In the genomic region with DNA sequence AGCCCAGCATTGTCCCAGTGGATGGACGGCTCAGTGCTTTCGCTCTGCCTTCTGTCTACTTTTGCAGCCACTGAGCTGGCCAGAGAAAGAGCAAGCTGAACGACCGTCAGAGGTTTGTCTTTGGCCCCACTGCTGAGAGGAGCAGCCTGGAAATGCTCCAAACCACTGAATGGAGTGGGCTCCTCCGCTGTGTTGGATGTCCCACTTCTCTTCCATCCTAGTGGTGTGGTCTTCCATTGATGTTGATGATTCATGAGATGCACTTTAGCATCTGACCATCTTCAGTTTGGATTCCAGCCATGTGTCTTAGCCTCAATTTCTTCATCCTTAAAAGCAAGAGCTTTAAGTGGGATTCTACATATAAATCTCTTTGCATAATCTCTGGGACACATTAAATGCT, we compare ENCODE assay signal across 19 cellular contexts.
"Had no signal": no experiment of that assay in that cellular context is flagged by ENCODE, and none has a peak within 500 bp of the region (broad histone marks: within the 10 kb centered on the region; RNA-seq: fewer than 3 reads in every experiment).

No MANE protein-coding gene starts in this region.

- H3K4me1 ChIP-seq: Peyer's patch had no signal

- ATAC-seq: activated CD4-positive, alpha-beta T cell treated with anti-CD3 and anti-CD28 coated beads for 36 hours; activated CD8-positive, alpha-beta T cell treated with anti-CD3 and anti-CD28 coated beads for 36 hours had no signal

- H3K27me3 ChIP-seq: Peyer's patch had no signal

- H3K4me3 ChIP-seq: Peyer's patch had no signal

- DNase-seq: activated CD4-positive, alpha-beta T cell treated with anti-CD3 and anti-CD28 coated beads for 36 hours; activated CD8-positive, alpha-beta memory T cell treated with anti-CD3 and anti-CD28 coated beads, Interleukin-2, amount 50 U/mL, for 4 hours; activated CD8-positive, alpha-beta T cell treated with anti-CD3 and anti-CD28 coated beads for 36 hours; amniotic stem cell; caudate nucleus; KG1; NCI-H1048; NCI-H146; NCI-H187 treated with DMSO at 0.1 percent for 48 hours; NCI-H2107; NCI-H2171 treated with DMSO at 0.1 percent for 48 hours; NCI-H226; NCI-H526; NCI-H774; NK-92 treated with Interleukin-12 subunit alpha and Interleukin-12 subunit beta, amount 100 ng/mL, for 24 hours; Peyer's patch; SIG-M5; T-helper 1 cell; WERI-Rb-1 had no signal

- H3K9me3 ChIP-seq: Peyer's patch had no signal

- H3K27ac ChIP-seq: Peyer's patch, WERI-Rb-1 had no signal

- H3K36me3 ChIP-seq: Peyer's patch, WERI-Rb-1 had no signal
